ENCODE assay signal across 12 cellular contexts in genomic region chr19:32201661-32202060, GRCh38.
DNase-seq lines count a peak whose midpoint lies in the region; ATAC-seq and TF ChIP-seq lines count a peak whose summit lies in the region.
"Had no signal": no experiment of that assay in that cellular context is flagged by ENCODE, and none has a peak within 500 bp of the region (broad histone marks: within the 10 kb centered on the region; RNA-seq: fewer than 3 reads in every experiment).

No MANE protein-coding gene starts in this region.

- POLR2A ChIA-PET in SK-N-SH (lab: Yijun Ruan, JAX), result no interaction called here

- H3K36me3 ChIP-seq in brain microvascular endothelial cell (replicated peaks) (no peaks in the 10 kb centered on the region), SK-N-SH (replicated peaks in 1 of 2; ENCODE audit: control insufficient read depth in 1 of 2, insufficient read depth in 2 of 2, low read length in 1 of 2) (no peaks in the 10 kb centered on the region)

- TF ChIP-seq CTCF in brain microvascular endothelial cell (IDR thresholded peaks at IDR 0.05; ENCODE audit: low read depth, low read length, missing control alignments) (no peak), osteocyte (IDR thresholded peaks at IDR 0.05) (no peak), SK-N-SH (IDR thresholded peaks at IDR 0.05) (no peak)

- no peaks in the 10 kb centered on the region for H3F3A ChIP-seq in SK-N-SH (replicated peaks; ENCODE audit: insufficient read depth)

- CTCF ChIA-PET in SK-N-SH (lab: Yijun Ruan, JAX), result interaction anchor here (0.8 to 2.1 kb wide), 2 partner anchors 23 kb away, joined by 4 to 9 read pairs; no protein-coding TSS in a partner anchor

- 38% methylated on average over 14 of the region's 14 CpGs for WGBS in SK-N-SH (ENCODE audit: low lambda C conversion rate)

- in situ Hi-C loops in brain microvascular endothelial cell (cut with HindIII; ENCODE audit: low pct_ligation_motif_present, low sequenced_read_pairs), result no loop called here

- H3K79me2 ChIP-seq in SK-N-SH (ENCODE audit: insufficient read depth), result no peaks in the 10 kb centered on the region
- H3K79me2 ChIP-seq: parathyroid adenoma had no signal

- H3K9me3 Mint-ChIP-seq in activated T-cell treated with anti-CD3 and anti-CD28 coated beads, Interleukin-2, amount 50 U/mL, for 4 hours, result no peaks in the 10 kb centered on the region
- H3K9me3 Mint-ChIP-seq in osteocyte (ENCODE audit: unreplicated experiment), result peaks cover 4% of the 10 kb centered on the region

- no peak overlapping the region for H2AFZ ChIP-seq in SK-N-SH (ENCODE audit: low read depth)
- H2AFZ ChIP-seq: parathyroid adenoma had no signal

- peaks cover 3% of the 10 kb centered on the region for H3K4me1 Mint-ChIP-seq in activated T-cell treated with anti-CD3 and anti-CD28 coated beads, Interleukin-2, amount 50 U/mL, for 4 hours (ENCODE audit: low read depth)
- H3K4me1 Mint-ChIP-seq in osteocyte (ENCODE audit: unreplicated experiment), result no peaks in the 10 kb centered on the region

- TF ChIP-seq EP300 in SK-N-SH (IDR thresholded peaks at IDR 0.05; ENCODE audit: borderline replicate concordance in 1 of 2, low read depth in 1 of 2, low read length in 1 of 2), result no peak

- DNase-seq in activated T-cell treated with anti-CD3 and anti-CD28 coated beads, Interleukin-2, amount 50 U/mL, for 4 hours, result no peak
- DNase-seq in activated T-cell treated with anti-CD3 and anti-CD28 coated beads for 4 hours (no peak), NOMO-1 (lab: John Stamatoyannopoulos, UW; ENCODE audit: unreplicated experiment in 2 of 2) (peak; percentile 12 to 26), brain microvascular endothelial cell (peak; percentile 2), osteocyte (ENCODE audit: extremely low spot score, unreplicated experiment) (peak; percentile 69), SIG-M5 treated with dmso at 0.1 percent for 504 hours (lab: John Stamatoyannopoulos, UW; ENCODE audit: unreplicated experiment) (no peak), superior temporal gyrus (ENCODE audit: extremely low spot score) (no peak), SK-N-SH (no peak)
- DNase-seq: HCEC 1CT; mucosa of descending colon; stimulated activated CD4-positive, alpha-beta T cell treated with anti-CD3 and anti-CD28 coated beads, Interleukin-12 subunit alpha, Interleukin-12 subunit beta, amount 100 ng/mL, for 4 hours had no signal

- no peak overlapping the region for H3K27ac Mint-ChIP-seq in osteocyte (ENCODE audit: unreplicated experiment)

- H3K4me3 Mint-ChIP-seq in activated T-cell treated with anti-CD3 and anti-CD28 coated beads, Interleukin-2, amount 50 U/mL, for 4 hours, result no peak overlapping the region
- no peak overlapping the region for H3K4me3 Mint-ChIP-seq in osteocyte (ENCODE audit: unreplicated experiment)

- H4K20me1 ChIP-seq in SK-N-SH (ENCODE audit: insufficient read depth), result no peaks in the 10 kb centered on the region

- no peak overlapping the region for H3K4me2 ChIP-seq in SK-N-SH

- no peak for TF ChIP-seq RAD21 in SK-N-SH (IDR thresholded peaks at IDR 0.05; ENCODE audit: low read length)

- no peaks in the 10 kb centered on the region for H3K27me3 ChIP-seq in brain microvascular endothelial cell (replicated peaks)
- H3K27me3 ChIP-seq in SK-N-SH (ENCODE audit: insufficient read depth), result no peaks in the 10 kb centered on the region

- H3K27ac ChIP-seq in brain microvascular endothelial cell (no peak overlapping the region), SK-N-SH (ENCODE audit: low read depth in 2 of 2, low read length in 1 of 2) (no peak overlapping the region)
- H3K27ac ChIP-seq: parathyroid adenoma had no signal

- ATAC-seq in activated T-cell treated with anti-CD3 and anti-CD28 coated beads, Interleukin-2, amount 50 U/mL, for 4 hours, result peak; percentile 21 to 35
- ATAC-seq: mucosa of descending colon had no signal

- H3K9me3 ChIP-seq in SK-N-SH, result no peaks in the 10 kb centered on the region
- H3K9me3 ChIP-seq: mucosa of descending colon had no signal

- peaks cover 8% of the 10 kb centered on the region for H3K27me3 Mint-ChIP-seq in activated T-cell treated with anti-CD3 and anti-CD28 coated beads, Interleukin-2, amount 50 U/mL, for 4 hours (ENCODE audit: low read depth)
- no peaks in the 10 kb centered on the region for H3K27me3 Mint-ChIP-seq in osteocyte (ENCODE audit: unreplicated experiment)

- H3K4me3 ChIP-seq in brain microvascular endothelial cell (ENCODE audit: low read depth, low read length) (no peak overlapping the region), SK-N-SH (ENCODE audit: low read depth in 2 of 2, low read length in 1 of 2) (no peak overlapping the region)
- H3K4me3 ChIP-seq: mucosa of descending colon had no signal

- H3K36me3 Mint-ChIP-seq in activated T-cell treated with anti-CD3 and anti-CD28 coated beads, Interleukin-2, amount 50 U/mL, for 4 hours (ENCODE audit: insufficient read depth), result no peaks in the 10 kb centered on the region
- H3K36me3 Mint-ChIP-seq in osteocyte (ENCODE audit: unreplicated experiment), result no peaks in the 10 kb centered on the region

- H3K9ac ChIP-seq in SK-N-SH, result no peak overlapping the region
- H3K9ac ChIP-seq: parathyroid adenoma had no signal

- peaks cover 0 to 7% of the 10 kb centered on the region in 2 experiments; a peak in 1 of 4 replicates for H3K4me1 ChIP-seq in SK-N-SH (ENCODE audit: control insufficient read depth in 1 of 2, insufficient read depth in 2 of 2, low read depth in 1 of 2, low read length in 1 of 2)
- H3K4me1 ChIP-seq: parathyroid adenoma had no signal

- no peaks in the 10 kb centered on the region for H3K9me2 ChIP-seq in SK-N-SH

TF ChIP-seq in SK-N-SH, 30 proteins besides CTCF, POLR2A, EP300 and RAD21:
- no peak for TF ChIP-seq FOXJ3 (CRISPR knock-in tag; IDR thresholded peaks at IDR 0.05)
- no peak for TF ChIP-seq NFIC (IDR thresholded peaks at IDR 0.05; ENCODE audit: borderline replicate concordance)
- TF ChIP-seq GATA2 (CRISPR knock-in tag; IDR thresholded peaks at IDR 0.05), result no peak
- TF ChIP-seq GABPA (IDR thresholded peaks at IDR 0.05; ENCODE audit: low read depth), result no peak
- TF ChIP-seq ZBTB33 (IDR thresholded peaks at IDR 0.05; ENCODE audit: borderline replicate concordance, low read depth), result no peak
- TF ChIP-seq TCF12 (IDR thresholded peaks at IDR 0.05), result no peak
- TF ChIP-seq TEAD4 (IDR thresholded peaks at IDR 0.05; ENCODE audit: borderline replicate concordance, insufficient read depth), result no peak
- TF ChIP-seq MEF2A (IDR thresholded peaks at IDR 0.05; ENCODE audit: borderline replicate concordance, low read depth), result no peak
- TF ChIP-seq, protein P1, sequence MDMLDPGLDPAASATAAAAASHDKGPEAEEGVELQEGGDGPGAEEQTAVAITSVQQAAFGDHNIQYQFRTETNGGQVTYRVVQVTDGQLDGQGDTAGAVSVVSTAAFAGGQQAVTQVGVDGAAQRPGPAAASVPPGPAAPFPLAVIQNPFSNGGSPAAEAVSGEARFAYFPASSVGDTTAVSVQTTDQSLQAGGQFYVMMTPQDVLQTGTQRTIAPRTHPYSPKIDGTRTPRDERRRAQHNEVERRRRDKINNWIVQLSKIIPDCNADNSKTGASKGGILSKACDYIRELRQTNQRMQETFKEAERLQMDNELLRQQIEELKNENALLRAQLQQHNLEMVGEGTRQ (IDR thresholded peaks at IDR 0.05; ENCODE audit: borderline replicate concordance, low read depth, low read length), result no peak
- no peak for TF ChIP-seq FOXM1 (IDR thresholded peaks at IDR 0.05; ENCODE audit: low read depth)
- no peak for TF ChIP-seq MAX (IDR thresholded peaks at IDR 0.05; ENCODE audit: low read depth)

Comparison
In these comparisons a context has a peak if more than half of its experiments do, and no peak if none do; other contexts are left out.
1. DNase-seq: peak in NOMO-1 (2 of 2), brain microvascular endothelial cell (single experiment) and osteocyte (single experiment); none in activated T-cell treated with anti-CD3 and anti-CD28 coated beads, Interleukin-2, amount 50 U/mL, for 4 hours (single experiment), activated T-cell treated with anti-CD3 and anti-CD28 coated beads for 4 hours (single experiment), SIG-M5 treated with dmso at 0.1 percent for 504 hours (single experiment), superior temporal gyrus (single experiment) and SK-N-SH (single experiment).